16 cellular contexts compared by ENCODE assay signal in the genomic region with DNA sequence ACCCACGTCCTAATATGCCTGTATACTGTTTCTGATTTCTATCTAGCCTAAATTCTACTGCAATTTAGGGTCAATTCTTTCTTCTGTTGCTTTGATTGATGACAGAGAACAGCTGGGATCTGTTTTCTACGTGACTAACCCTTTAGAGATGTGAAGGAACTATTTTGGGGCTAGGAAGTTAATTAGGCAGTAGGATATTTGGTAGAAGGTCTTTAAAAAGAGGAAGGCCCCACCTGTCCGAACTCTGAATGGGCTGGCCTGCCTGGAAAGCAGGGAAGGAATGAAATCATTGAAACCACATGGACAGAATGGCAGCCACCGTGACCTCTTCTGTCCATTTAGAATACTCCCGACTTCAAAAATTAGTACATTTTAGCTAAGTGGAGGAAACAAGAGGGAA. TPM values are rescaled to one million over a fixed set of nuclear protein-coding genes. Genes with fewer than 3 reads are reported as not detected.
A peak's percentile ranks its signal among the peaks of the same experiment; 100 is the strongest.
DNase-seq lines count a peak whose midpoint lies in the region; TF ChIP-seq lines count a peak whose summit lies in the region.
"Had no signal": no experiment of that assay in that cellular context is flagged by ENCODE, and none has a peak within 500 bp of the region (broad histone marks: within the 10 kb centered on the region; RNA-seq: fewer than 3 reads in every experiment).

No MANE protein-coding gene starts in this region.

- H3K27me3 ChIP-seq in breast epithelium (no peaks in the 10 kb centered on the region), mesenchymal stem cell (ENCODE audit: control insufficient read depth in 1 of 2, insufficient read depth in 1 of 2, low read length in 2 of 2) (no peaks in the 10 kb centered on the region), uterus (no peaks in the 10 kb centered on the region), WERI-Rb-1 (ENCODE audit: insufficient read depth, low read depth, severe bottlenecking) (no peaks in the 10 kb centered on the region)

- BruUV-seq in MCF 10A (replicated peaks; lab: Mats Ljungman, UMichigan): no TSS peak

- H3K27ac Mint-ChIP-seq in MCF 10A (ENCODE audit: low read depth, unreplicated experiment): peak overlapping the region; percentile 66
- peak overlapping the region; percentile 96 for H3K27ac Mint-ChIP-seq in activated naive CD8-positive, alpha-beta T cell

- TF ChIP-seq POLR2A in breast epithelium (IDR thresholded peaks at IDR 0.05): no peak
- TF ChIP-seq POLR2A in uterus (IDR thresholded peaks at IDR 0.05): no peak

- no peak overlapping the region for H3K4me3 Mint-ChIP-seq in MCF 10A (ENCODE audit: unreplicated experiment)
- H3K4me3 Mint-ChIP-seq in activated naive CD8-positive, alpha-beta T cell: peak overlapping the region; percentile 44

- H3K9me3 ChIP-seq in breast epithelium (no peaks in the 10 kb centered on the region), mesenchymal stem cell (ENCODE audit: control insufficient read depth, low read length) (no peaks in the 10 kb centered on the region), uterus (no peaks in the 10 kb centered on the region), WERI-Rb-1 (ENCODE audit: severe bottlenecking) (no peaks in the 10 kb centered on the region)

- H2AFZ ChIP-seq in mesenchymal stem cell (ENCODE audit: low read depth, low read length): no peak overlapping the region

- no peak overlapping the region for H3K4me2 ChIP-seq in mesenchymal stem cell (ENCODE audit: low read length, poor library complexity, severe bottlenecking)

- no peak overlapping the region for H4K8ac ChIP-seq in mesenchymal stem cell (ENCODE audit: low read length)

- H3K4me1 Mint-ChIP-seq in MCF 10A (ENCODE audit: insufficient read depth, unreplicated experiment): peaks cover 27% of the 10 kb centered on the region
- peaks cover 63% of the 10 kb centered on the region for H3K4me1 Mint-ChIP-seq in activated naive CD8-positive, alpha-beta T cell (ENCODE audit: low read depth)

- H3K4me3 ChIP-seq in breast epithelium: no peak overlapping the region
- H3K4me3 ChIP-seq in mesenchymal stem cell (ENCODE audit: insufficient read depth in 1 of 2, low read depth in 1 of 2, low read length in 2 of 2): no peak overlapping the region
- H3K4me3 ChIP-seq in uterus: no peak overlapping the region
- H3K4me3 ChIP-seq in WERI-Rb-1 (ENCODE audit: low read depth, low read length): no peak overlapping the region

- peaks cover 76% of the 10 kb centered on the region for H3K36me3 Mint-ChIP-seq in MCF 10A (ENCODE audit: insufficient read depth, unreplicated experiment)
- H3K36me3 Mint-ChIP-seq in activated naive CD8-positive, alpha-beta T cell: peaks cover 14% of the 10 kb centered on the region

- H2AK5ac ChIP-seq in mesenchymal stem cell (ENCODE audit: low read length, severe bottlenecking): no peak overlapping the region

- no peak overlapping the region for H3K23ac ChIP-seq in mesenchymal stem cell (ENCODE audit: low read length in 2 of 2)

- no peak overlapping the region for H4K91ac ChIP-seq in mesenchymal stem cell (ENCODE audit: low read length)

- H3K27ac ChIP-seq in breast epithelium (no peak overlapping the region), mesenchymal stem cell (ENCODE audit: low read length, poor library complexity, severe bottlenecking) (no peak overlapping the region), uterus (peak overlapping the region; percentile 75), WERI-Rb-1 (no peak overlapping the region)

- H2BK120ac ChIP-seq in mesenchymal stem cell (ENCODE audit: low read depth, low read length): no peak overlapping the region

- H3K79me1 ChIP-seq in mesenchymal stem cell (replicated peaks; ENCODE audit: low read length, poor library complexity, severe bottlenecking): no peaks in the 10 kb centered on the region

- no peak overlapping the region for H3K4ac ChIP-seq in mesenchymal stem cell (ENCODE audit: low read depth in 1 of 2, low read length in 2 of 2)

- no peaks in the 10 kb centered on the region for H3K27me3 Mint-ChIP-seq in MCF 10A (ENCODE audit: insufficient read depth, unreplicated experiment)
- no peaks in the 10 kb centered on the region for H3K27me3 Mint-ChIP-seq in activated naive CD8-positive, alpha-beta T cell

- POLR2A ChIA-PET in MCF 10A (lab: Yijun Ruan, JAX): interaction anchor here (0.6 to 1.9 kb wide), 6 partner anchors 10 to 46 kb away, joined by 3 to 6 read pairs (median 4); a partner anchor contains a TSS

- H3K36me3 ChIP-seq in breast epithelium: no peaks in the 10 kb centered on the region
- peaks cover 34 to 80% of the 10 kb centered on the region in 2 experiments for H3K36me3 ChIP-seq in mesenchymal stem cell (ENCODE audit: control insufficient read depth in 1 of 2, insufficient read depth in 2 of 2, low read depth in 1 of 2, low read length in 2 of 2)
- no peaks in the 10 kb centered on the region for H3K36me3 ChIP-seq in uterus
- peaks cover 89% of the 10 kb centered on the region for H3K36me3 ChIP-seq in WERI-Rb-1

- H2BK15ac ChIP-seq in mesenchymal stem cell (ENCODE audit: low read depth, poor library complexity, severe bottlenecking): no peak overlapping the region

- H3K18ac ChIP-seq in mesenchymal stem cell (ENCODE audit: low read depth in 1 of 2, low read length in 2 of 2): no peak overlapping the region

- TF ChIP-seq CTCF in MCF 10A (IDR thresholded peaks at IDR 0.05; ENCODE audit: unreplicated experiment) (no peak), breast epithelium (IDR thresholded peaks at IDR 0.05) (no peak), uterus (IDR thresholded peaks at IDR 0.05) (no peak), WERI-Rb-1 (IDR thresholded peaks at IDR 0.05; ENCODE audit: low read depth, low read length) (no peak)

- WGBS in mesenchymal stem cell: 71% methylated on average over 4 of the region's 5 CpGs

- H3K9me3 Mint-ChIP-seq in MCF 10A (ENCODE audit: unreplicated experiment): no peaks in the 10 kb centered on the region
- H3K9me3 Mint-ChIP-seq in activated naive CD8-positive, alpha-beta T cell (ENCODE audit: low read depth): no peaks in the 10 kb centered on the region

- no peak overlapping the region for H2BK5ac ChIP-seq in mesenchymal stem cell (ENCODE audit: low read depth, low read length, poor library complexity, severe bottlenecking)

- H3K9ac ChIP-seq in mesenchymal stem cell (ENCODE audit: low read length): peak overlapping the region; percentile 21

- no peak overlapping the region for H2BK12ac ChIP-seq in mesenchymal stem cell (ENCODE audit: low read length in 2 of 2)

- no peak overlapping the region for H3K14ac ChIP-seq in mesenchymal stem cell (ENCODE audit: low read length in 2 of 2)

- CTCF ChIA-PET in MCF 10A (lab: Yijun Ruan, JAX): interaction anchor here (0.6 to 5.9 kb wide), 24 partner anchors 7 to 390 kb away, joined by 3 to 61 read pairs (median 4); a partner anchor contains a TSS

- H3K4me1 ChIP-seq in breast epithelium (peaks cover 0 to 6% of the 10 kb centered on the region in 2 donors), mesenchymal stem cell (ENCODE audit: control insufficient read depth, insufficient read depth, low read depth, low read length) (peaks cover 11% of the 10 kb centered on the region), uterus (no peaks in the 10 kb centered on the region)

- intact Hi-C loops in MCF 10A (cut with micrococcal nuclease): no loop called here
- intact Hi-C loops in breast epithelium (cut with DNase I; ENCODE audit: low total_unique reads): no loop called here
- intact Hi-C loops in uterus (cut with DNase I; ENCODE audit: low total_unique reads): no loop called here

- DNase-seq in MCF 10A (ENCODE audit: unreplicated experiment): no peak
- no peak for DNase-seq in breast epithelium (ENCODE audit: low spot score in 2 of 2)
- no peak for DNase-seq in mesenchymal stem cell
- DNase-seq in uterus: no peak
- DNase-seq in ecto neural progenitor cell (ENCODE audit: low spot score): no peak
- DNase-seq in WERI-Rb-1: no peak
- no peak for DNase-seq in mucosa of gallbladder (ENCODE audit: low spot score)
- DNase-seq: activated effector memory CD4-positive, alpha-beta T cell treated with anti-CD3 and anti-CD28 coated beads, Interleukin-2, amount 50 U/mL, for 16 hours; effector CD8-positive, alpha-beta T cell; MM.1S; NCI-H1930; NCI-H510A; PC-3; stimulated activated naive CD4-positive, alpha-beta T cell treated with Interleukin-2 at 50 U/mL for 16 hours; SW 1271 had no signal

RNA-seq across cellular contexts. Expression of a gene that starts 21.0 kb away (rescaled TPM):
- 110 and 116 TPM in 2 replicates for total RNA-seq in MCF 10A (2022)
- total RNA-seq in breast epithelium: 10 to 100 TPM; 55.4 to 70.1 (median 68.6) TPM
- polyA plus RNA-seq in mesenchymal stem cell (2013, experiment 1 of 2): 35.2 TPM
- 37.7 TPM for polyA plus RNA-seq in mesenchymal stem cell (2013, experiment 2 of 2)
- 100 to 1,000 TPM in 1 of 4 donors, 10 to 100 TPM in 3; 19.1 to 106 (median 54.2) TPM for total RNA-seq in uterus
- total RNA-seq in mucosa of gallbladder: 41.2 TPM

RNA-seq across cellular contexts. Expression of a gene that starts 44.1 kb away (rescaled TPM):
- total RNA-seq in MCF 10A (2022): 45.4 and 58.5 TPM in 2 replicates
- total RNA-seq in breast epithelium: 10 to 100 TPM in 2 of 3 donors, 1 to 10 TPM in 1; 7.8 to 39.4 (median 14.1) TPM
- polyA plus RNA-seq in mesenchymal stem cell (2013, experiment 1 of 2): 12.2 TPM
- 12.4 TPM for polyA plus RNA-seq in mesenchymal stem cell (2013, experiment 2 of 2)
- total RNA-seq in uterus: 10 to 100 TPM; 10.8 to 24.7 (median 14.7) TPM
- 17.6 TPM for total RNA-seq in mucosa of gallbladder

Comparison
In these comparisons a context has a peak if more than half of its experiments do, and no peak if none do; other contexts are left out.
1. H3K27ac ChIP-seq: peak in uterus (2 of 2); none in breast epithelium (0 of 2), mesenchymal stem cell (single experiment) and WERI-Rb-1 (single experiment).